Comparison of ENCODE assay signal across 12 cellular contexts in the genomic region with DNA sequence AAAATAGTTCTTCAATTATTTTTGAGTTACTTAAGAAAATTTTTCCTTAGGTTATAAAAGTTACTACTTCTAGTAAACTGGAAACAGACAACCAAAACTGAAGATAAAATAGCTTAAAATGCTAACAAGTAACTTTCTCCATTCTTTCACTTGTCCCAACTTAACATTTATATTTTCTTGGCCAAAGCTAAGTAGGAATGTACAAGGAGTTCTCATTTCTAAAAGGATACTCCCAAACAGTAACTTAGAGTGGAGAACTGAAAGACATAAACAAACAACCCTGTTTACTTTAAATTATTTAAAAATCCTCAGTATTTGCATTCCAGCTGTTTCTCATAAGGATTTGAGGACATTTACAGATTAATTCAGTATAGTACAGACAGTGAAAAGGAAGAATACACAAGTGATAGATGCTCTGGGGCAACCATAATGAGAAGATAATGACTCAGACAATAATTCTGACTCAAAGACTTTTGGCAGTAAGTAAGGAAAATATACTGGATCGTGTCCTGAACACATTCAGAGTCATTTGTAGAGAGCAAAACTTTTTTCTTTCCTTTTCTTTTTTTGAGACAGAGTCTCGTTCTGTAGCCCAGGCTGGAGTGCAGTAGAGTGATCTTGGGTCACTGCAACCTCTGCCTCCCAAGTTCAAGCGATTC. TPM values are rescaled to one million over a fixed set of nuclear protein-coding genes. Genes with fewer than 3 reads are reported as not detected.
DNase-seq lines count a peak whose midpoint lies in the region; ATAC-seq, FAIRE-seq and TF ChIP-seq lines count a peak whose summit lies in the region.
"Had no signal": no experiment of that assay in that cellular context is flagged by ENCODE, and none has a peak within 500 bp of the region (broad histone marks: within the 10 kb centered on the region; RNA-seq: fewer than 3 reads in every experiment).

No MANE protein-coding gene starts in this region.

- FAIRE-seq in GM12892 (lab: Jason Lieb, UNC), result no peak
- FAIRE-seq: GM12891 had no signal

- H3K36me3 ChIP-seq in adipocyte (ENCODE audit: control insufficient read depth, insufficient read depth, low read length, severe bottlenecking), result peaks cover 25% of the 10 kb centered on the region

- H3K9me3 ChIP-seq in adipocyte (ENCODE audit: control insufficient read depth, low read length), result no peaks in the 10 kb centered on the region

- TF ChIP-seq POLR2A in GM12892 (IDR thresholded peaks at IDR 0.05; ENCODE audit: low read depth, low read length), result no peak

- peaks cover 38% of the 10 kb centered on the region for H3K4me1 ChIP-seq in adipocyte (ENCODE audit: control insufficient read depth, insufficient read depth, low read length)

- H3K9ac ChIP-seq in adipocyte (ENCODE audit: low read length), result no peak overlapping the region

- H3K4me3 ChIP-seq in adipocyte (ENCODE audit: low read length) (no peak overlapping the region), foreskin fibroblast (ENCODE audit: low read depth in 1 of 2, low read length in 2 of 2) (no peak overlapping the region)

- peak; percentile 29 for DNase-seq in Daoy (ENCODE audit: low read depth)
- peak; percentile 84 for DNase-seq in adipocyte (ENCODE audit: low read depth)
- DNase-seq in foreskin fibroblast, result peak; percentile 61 to 81
- no peak for DNase-seq in sciatic nerve (ENCODE audit: low spot score)
- no peak for DNase-seq in stimulated activated CD4-positive, alpha-beta T cell treated with anti-CD3 and anti-CD28 coated beads, Interleukin-4, amount 100 ng/mL, for 1 hour
- DNase-seq in COLO829 (ENCODE audit: low spot score), result no peak
- no peak for DNase-seq in GM12892 (ENCODE audit: insufficient read length)
- DNase-seq: activated CD4-positive, CD25-positive, alpha-beta regulatory T cell; NCI-H2029 treated with DMSO at 0.1 percent for 48 hours; OCI-M1 had no signal

- H3K27me3 ChIP-seq in adipocyte (replicated peaks; ENCODE audit: control insufficient read depth, insufficient read depth, low read length), result no peaks in the 10 kb centered on the region

- TF ChIP-seq CTCF in foreskin fibroblast (IDR thresholded peaks at IDR 0.05; ENCODE audit: low read depth, low read length), result no peak

- peak; percentile 75 for ATAC-seq in sciatic nerve
- no peak for ATAC-seq in HG03521 (IDR thresholded peaks at IDR 0.05; ENCODE audit: unreplicated experiment)

- intact Hi-C loops in sciatic nerve (cut with DNase I), result no loop called here

RNA-seq across cellular contexts. Expression of a gene that starts 29.2 kb away (rescaled TPM):
- total RNA-seq in Daoy (2014; rRNA removed; shearing (Covaris generic)), result 2,152 and 2,505 TPM in 2 replicates
- total RNA-seq in sciatic nerve, result 904 TPM
- polyA plus RNA-seq in GM12892 (2012; ENCODE audit: missing spikeins), result 79.4 TPM

RNA-seq across cellular contexts. Expression of a gene that starts 51.9 kb away (rescaled TPM):
- 14.4 and 20.2 TPM in 2 replicates for total RNA-seq in Daoy (2014; rRNA removed; shearing (Covaris generic))
- 55.1 TPM for total RNA-seq in sciatic nerve
- 36.3 TPM for polyA plus RNA-seq in GM12892 (2012; ENCODE audit: missing spikeins)

Comparison
In these comparisons a context has a peak if more than half of its experiments do, and no peak if none do; other contexts are left out.
1. DNase-seq: peak in Daoy (single experiment), adipocyte (single experiment) and foreskin fibroblast (2 of 2); none in sciatic nerve (single experiment), stimulated activated CD4-positive, alpha-beta T cell treated with anti-CD3 and anti-CD28 coated beads, Interleukin-4, amount 100 ng/mL, for 1 hour (single experiment), COLO829 (single experiment) and GM12892 (single experiment).